Comparison of ENCODE assay signal across 8 cellular contexts in the genomic region with DNA sequence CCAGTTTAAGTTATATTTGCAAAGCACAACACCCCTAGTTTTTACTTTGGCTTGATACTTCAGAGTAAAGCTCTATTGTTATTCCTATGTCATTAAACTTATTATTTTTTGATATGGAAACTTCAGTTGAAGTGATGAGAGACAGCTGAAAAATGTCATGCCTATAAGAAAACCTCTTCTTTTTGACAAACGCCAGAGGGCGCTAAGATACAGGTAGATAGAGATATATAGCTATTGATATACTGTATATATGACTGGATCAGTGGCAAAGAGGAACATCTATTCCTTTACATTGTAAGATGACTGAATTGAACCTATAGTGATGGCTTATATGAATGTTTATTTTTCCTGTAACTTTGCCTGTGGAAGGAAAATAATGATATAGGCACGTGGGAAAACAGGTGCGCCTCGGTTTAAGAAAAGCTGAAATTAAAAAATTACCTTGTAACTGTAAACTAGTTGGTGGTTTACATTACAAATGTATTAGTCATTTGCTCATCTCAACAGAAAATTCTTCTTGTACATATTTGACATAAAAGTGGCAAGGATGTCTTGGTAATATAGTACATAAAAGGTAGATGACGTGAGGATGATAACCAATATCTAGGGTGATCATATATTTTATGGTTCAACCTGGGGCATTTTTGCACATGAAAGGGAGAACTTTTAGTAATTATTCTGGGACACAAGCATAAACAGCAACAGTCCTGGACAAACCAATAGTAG.
DNase-seq lines count a peak whose midpoint lies in the region; ATAC-seq and TF ChIP-seq lines count a peak whose summit lies in the region.

No MANE protein-coding gene starts in this region.

- WGBS in right cardiac atrium = 61% methylated on average over 6 of the region's 6 CpGs

- H3K9ac ChIP-seq in NT2/D1 (ENCODE audit: insufficient read length, low read depth) (no peak overlapping the region), adipocyte (ENCODE audit: low read length) (peak overlapping the region; percentile 28)

- DNase-seq in ELR (ENCODE audit: low read depth) = peak; percentile 92
- peak; percentile 60 for DNase-seq in NT2/D1 (ENCODE audit: low read depth, low spot score)
- peak; percentile 96 for DNase-seq in adipocyte (ENCODE audit: low read depth)
- no peak for DNase-seq in right cardiac atrium
- peak; percentile 78 for DNase-seq in skeletal muscle cell (ENCODE audit: low read depth)
- DNase-seq in COLO668 (lab: John Stamatoyannopoulos, UW; ENCODE audit: unreplicated experiment) = no peak

- no peaks in the 10 kb centered on the region for H3K4me1 ChIP-seq in NT2/D1 (ENCODE audit: insufficient read depth, insufficient read length)
- peaks cover 9% of the 10 kb centered on the region for H3K4me1 ChIP-seq in adipocyte (ENCODE audit: control insufficient read depth, insufficient read depth, low read length)
- H3K4me1 ChIP-seq in right cardiac atrium (ENCODE audit: control insufficient read depth, insufficient read depth, low read length) = no peaks in the 10 kb centered on the region

- no peak for TF ChIP-seq EP300 in Ishikawa (IDR thresholded peaks at IDR 0.05; ENCODE audit: borderline replicate concordance)

- H3K27me3 ChIP-seq in NT2/D1 (ENCODE audit: insufficient read depth, insufficient read length) = no peaks in the 10 kb centered on the region
- H3K27me3 ChIP-seq in adipocyte (replicated peaks; ENCODE audit: control insufficient read depth, insufficient read depth, low read length) = no peaks in the 10 kb centered on the region
- no peaks in the 10 kb centered on the region for H3K27me3 ChIP-seq in right cardiac atrium (ENCODE audit: control insufficient read depth, insufficient read depth)

- peak; percentile 92 for TF ChIP-seq RAD21 in Ishikawa (IDR thresholded peaks at IDR 0.05; ENCODE audit: low read depth)

- H3K4me3 ChIP-seq in NT2/D1 (ENCODE audit: insufficient read length, low read depth) (no peak overlapping the region), adipocyte (ENCODE audit: low read length) (no peak overlapping the region), right cardiac atrium (ENCODE audit: low read length) (no peak overlapping the region), skeletal muscle cell (ENCODE audit: low read depth, low read length) (no peak overlapping the region)

- intact Hi-C loops in right cardiac atrium (cut with DNase I) = loop anchor here (2.0 to 10.0 kb wide), 8 partner anchors 75 to 195 kb away; partner anchors contain the start of gene LAMA4 (in 1 of the 4)

- no peak overlapping the region for H3K27ac ChIP-seq in right cardiac atrium (ENCODE audit: low read length)

- H3K9me3 ChIP-seq in NT2/D1 (ENCODE audit: insufficient read depth, low read length) (no peaks in the 10 kb centered on the region), adipocyte (ENCODE audit: control insufficient read depth, low read length) (no peaks in the 10 kb centered on the region), right cardiac atrium (ENCODE audit: control insufficient read depth, low read length) (no peaks in the 10 kb centered on the region)

- ATAC-seq in GM21526 (IDR thresholded peaks at IDR 0.05; ENCODE audit: low FRiP score, unreplicated experiment) (peak; percentile 85), right cardiac atrium (peak; percentile 65 to 72)

- H3K36me3 ChIP-seq in NT2/D1 (ENCODE audit: insufficient read depth, insufficient read length, low read length) (no peaks in the 10 kb centered on the region), adipocyte (ENCODE audit: control insufficient read depth, insufficient read depth, low read length, severe bottlenecking) (peaks cover 94% of the 10 kb centered on the region)

TF ChIP-seq in Ishikawa, 13 proteins besides CTCF, POLR2A, EP300 and RAD21:
- TF ChIP-seq FOXM1 (IDR thresholded peaks at IDR 0.05; ENCODE audit: borderline replicate concordance, low read depth) (no peak), ZBTB7A (IDR thresholded peaks at IDR 0.05; ENCODE audit: low read depth) (no peak), CEBPB (IDR thresholded peaks at IDR 0.05) (no peak), TCF12 (IDR thresholded peaks at IDR 0.05; ENCODE audit: low read depth) (no peak), EGR1 (IDR thresholded peaks at IDR 0.05) (no peak), CREB1 (IDR thresholded peaks at IDR 0.05; ENCODE audit: low read depth) (no peak), MAX (IDR thresholded peaks at IDR 0.05) (no peak), YY1 (IDR thresholded peaks at IDR 0.05; ENCODE audit: low read depth) (no peak), TEAD4 (IDR thresholded peaks at IDR 0.05) (no peak), TAF1 (IDR thresholded peaks at IDR 0.05; ENCODE audit: low read depth) (no peak), NFIC (IDR thresholded peaks at IDR 0.05) (no peak)
- TF ChIP-seq, protein P1, sequence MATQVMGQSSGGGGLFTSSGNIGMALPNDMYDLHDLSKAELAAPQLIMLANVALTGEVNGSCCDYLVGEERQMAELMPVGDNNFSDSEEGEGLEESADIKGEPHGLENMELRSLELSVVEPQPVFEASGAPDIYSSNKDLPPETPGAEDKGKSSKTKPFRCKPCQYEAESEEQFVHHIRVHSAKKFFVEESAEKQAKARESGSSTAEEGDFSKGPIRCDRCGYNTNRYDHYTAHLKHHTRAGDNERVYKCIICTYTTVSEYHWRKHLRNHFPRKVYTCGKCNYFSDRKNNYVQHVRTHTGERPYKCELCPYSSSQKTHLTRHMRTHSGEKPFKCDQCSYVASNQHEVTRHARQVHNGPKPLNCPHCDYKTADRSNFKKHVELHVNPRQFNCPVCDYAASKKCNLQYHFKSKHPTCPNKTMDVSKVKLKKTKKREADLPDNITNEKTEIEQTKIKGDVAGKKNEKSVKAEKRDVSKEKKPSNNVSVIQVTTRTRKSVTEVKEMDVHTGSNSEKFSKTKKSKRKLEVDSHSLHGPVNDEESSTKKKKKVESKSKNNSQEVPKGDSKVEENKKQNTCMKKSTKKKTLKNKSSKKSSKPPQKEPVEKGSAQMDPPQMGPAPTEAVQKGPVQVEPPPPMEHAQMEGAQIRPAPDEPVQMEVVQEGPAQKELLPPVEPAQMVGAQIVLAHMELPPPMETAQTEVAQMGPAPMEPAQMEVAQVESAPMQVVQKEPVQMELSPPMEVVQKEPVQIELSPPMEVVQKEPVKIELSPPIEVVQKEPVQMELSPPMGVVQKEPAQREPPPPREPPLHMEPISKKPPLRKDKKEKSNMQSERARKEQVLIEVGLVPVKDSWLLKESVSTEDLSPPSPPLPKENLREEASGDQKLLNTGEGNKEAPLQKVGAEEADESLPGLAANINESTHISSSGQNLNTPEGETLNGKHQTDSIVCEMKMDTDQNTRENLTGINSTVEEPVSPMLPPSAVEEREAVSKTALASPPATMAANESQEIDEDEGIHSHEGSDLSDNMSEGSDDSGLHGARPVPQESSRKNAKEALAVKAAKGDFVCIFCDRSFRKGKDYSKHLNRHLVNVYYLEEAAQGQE (IDR thresholded peaks at IDR 0.05; ENCODE audit: low read depth) = no peak
- TF ChIP-seq, protein P2, sequence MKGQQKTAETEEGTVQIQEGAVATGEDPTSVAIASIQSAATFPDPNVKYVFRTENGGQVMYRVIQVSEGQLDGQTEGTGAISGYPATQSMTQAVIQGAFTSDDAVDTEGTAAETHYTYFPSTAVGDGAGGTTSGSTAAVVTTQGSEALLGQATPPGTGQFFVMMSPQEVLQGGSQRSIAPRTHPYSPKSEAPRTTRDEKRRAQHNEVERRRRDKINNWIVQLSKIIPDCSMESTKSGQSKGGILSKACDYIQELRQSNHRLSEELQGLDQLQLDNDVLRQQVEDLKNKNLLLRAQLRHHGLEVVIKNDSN (IDR thresholded peaks at IDR 0.05) = no peak

Comparison
In these comparisons a context has a peak if more than half of its experiments do, and no peak if none do; other contexts are left out.
1. DNase-seq: peak in ELR (single experiment), NT2/D1 (single experiment), adipocyte (single experiment) and skeletal muscle cell (single experiment); none in right cardiac atrium (0 of 3) and COLO668 (single experiment).